ENCODE assay signal across 1 cellular context in genomic region chr1:47023268-47024137, GRCh38.
TF ChIP-seq lines count a peak whose summit lies in the region.

CYP4X1 (plus strand) TSS chr1:47023669; CDS start chr1:47023818, 149 bp downstream.

TF ChIP-seq in HEK293, 187 proteins besides CTCF, POLR2A, EP300 and RAD21 (continued from another document):
- peak; percentile 60; the same call in 1 of the 2 replicates for TF ChIP-seq ZNF449 (tag by site-specific recombination; IDR thresholded peaks at IDR 0.05)
- no peak for TF ChIP-seq ZNF521 (tag by site-specific recombination; IDR thresholded peaks at IDR 0.05)
- TF ChIP-seq ZNF335 (tag by site-specific recombination; conservative IDR thresholded peaks at IDR 0.05) = peak; percentile 98
- TF ChIP-seq ZNF10 (tag by site-specific recombination; IDR thresholded peaks at IDR 0.05) = no peak
